9 cellular contexts compared by ENCODE assay signal in the genomic region with DNA sequence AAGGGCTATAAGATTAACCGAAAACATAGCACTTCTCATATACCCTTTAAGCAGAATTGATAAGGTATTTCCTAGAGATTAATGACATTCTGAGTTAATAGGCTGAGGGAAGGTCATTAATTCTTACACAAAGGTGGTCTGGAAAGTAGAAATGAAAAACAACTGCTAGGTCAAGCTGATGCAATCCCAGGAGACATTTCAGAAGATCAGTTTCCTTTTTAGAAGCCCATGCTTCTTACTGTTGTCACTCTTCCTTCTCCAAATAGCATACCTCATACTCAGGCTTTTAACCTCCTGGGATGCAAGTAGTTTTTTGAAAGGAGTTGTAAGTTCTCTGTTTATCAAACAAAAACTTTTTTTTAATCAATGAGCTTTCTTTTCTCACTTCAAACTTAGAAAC. TPM values are rescaled to one million over a fixed set of nuclear protein-coding genes. Genes with fewer than 3 reads are reported as not detected.
DNase-seq lines count a peak whose midpoint lies in the region; ATAC-seq, FAIRE-seq and TF ChIP-seq lines count a peak whose summit lies in the region.
"Had no signal": no experiment of that assay in that cellular context is flagged by ENCODE, and none has a peak within 500 bp of the region (broad histone marks: within the 10 kb centered on the region; RNA-seq: fewer than 3 reads in every experiment).

No MANE protein-coding gene starts in this region.

- FAIRE-seq in A549 (lab: Jason Lieb, UNC): no peak

- no peak for TF ChIP-seq CTCF in A549 (IDR thresholded peaks at IDR 0.05)

- no peak for TF ChIP-seq RAD21 in A549 (conservative IDR thresholded peaks at IDR 0.05 in 1 of 2, IDR thresholded peaks at IDR 0.05 in 1 of 2)

- H3K9me3 ChIP-seq in A549: no peaks in the 10 kb centered on the region

- TF ChIP-seq POLR2A in A549 (IDR thresholded peaks at IDR 0.05; ENCODE audit: low read length): no peak

- H3K36me3 Mint-ChIP-seq in activated naive CD8-positive, alpha-beta T cell: peaks cover 13% of the 10 kb centered on the region

- DNase-seq in A549 (ENCODE audit: low read depth in 1 of 2, low spot score in 1 of 2) (no peak), islet precursor cell (no peak), cerebellar cortex (ENCODE audit: low spot score) (no peak), HuH-7 (ENCODE audit: low spot score) (no peak)
- DNase-seq: NCI-H187 had no signal

- H3K27ac Mint-ChIP-seq in activated naive CD8-positive, alpha-beta T cell: peak overlapping the region; percentile 74

- peaks cover 27% of the 10 kb centered on the region for H3K4me1 ChIP-seq in A549

- no peaks in the 10 kb centered on the region for H3K27me3 Mint-ChIP-seq in activated naive CD8-positive, alpha-beta T cell

- CTCF ChIA-PET in A549 (lab: Yijun Ruan, JAX): interaction anchor here (0.6 to 1.5 kb wide), 3 partner anchors 262 to 297 kb away, joined by 3 to 4 read pairs (median 3); no protein-coding TSS in a partner anchor

- H3K4me3 ChIP-seq in A549: no peak overlapping the region

- no peak for TF ChIP-seq EP300 in A549 (IDR thresholded peaks at IDR 0.05)

- peaks cover 16% of the 10 kb centered on the region for H3K4me1 Mint-ChIP-seq in activated naive CD8-positive, alpha-beta T cell (ENCODE audit: low read depth)

- peaks cover 3% of the 10 kb centered on the region for H3K9me3 Mint-ChIP-seq in activated naive CD8-positive, alpha-beta T cell (ENCODE audit: low read depth)

- ATAC-seq in A549 (no peak), GM19025 (IDR thresholded peaks at IDR 0.05; ENCODE audit: low read depth, unreplicated experiment) (peak; percentile 39), HG03354 (IDR thresholded peaks at IDR 0.05; ENCODE audit: poor library complexity, severe bottlenecking, unreplicated experiment) (peak; percentile 31), GM19035 (IDR thresholded peaks at IDR 0.05; ENCODE audit: unreplicated experiment) (no peak)

- WGBS in A549 (ENCODE audit: missing lambda C conversion rate): 91% methylated on average over 1 of the region's 1 CpG

- H3K4me3 Mint-ChIP-seq in activated naive CD8-positive, alpha-beta T cell: no peak overlapping the region

- peak overlapping the region; percentile 32 to 56; a peak in 4 of 6 replicates for H3K27ac ChIP-seq in A549

- POLR2A ChIA-PET in A549 (lab: Yijun Ruan, JAX): no interaction called here

- peak overlapping the region; percentile 18; the same call in 1 of the 3 replicates for H3K4me2 ChIP-seq in A549

TF ChIP-seq in A549, 52 proteins besides CTCF, POLR2A, EP300 and RAD21:
- TF ChIP-seq KDM5A (IDR thresholded peaks at IDR 0.05) (no peak), RCOR1 (IDR thresholded peaks at IDR 0.05; ENCODE audit: low read depth, low read length) (no peak), CHD4 (IDR thresholded peaks at IDR 0.05; ENCODE audit: borderline replicate concordance) (no peak), MAX (IDR thresholded peaks at IDR 0.05) (no peak), HDAC2 (IDR thresholded peaks at IDR 0.05) (no peak), FOXS1 (CRISPR knock-in tag; IDR thresholded peaks at IDR 0.05) (no peak)
- TF ChIP-seq, protein P1, sequence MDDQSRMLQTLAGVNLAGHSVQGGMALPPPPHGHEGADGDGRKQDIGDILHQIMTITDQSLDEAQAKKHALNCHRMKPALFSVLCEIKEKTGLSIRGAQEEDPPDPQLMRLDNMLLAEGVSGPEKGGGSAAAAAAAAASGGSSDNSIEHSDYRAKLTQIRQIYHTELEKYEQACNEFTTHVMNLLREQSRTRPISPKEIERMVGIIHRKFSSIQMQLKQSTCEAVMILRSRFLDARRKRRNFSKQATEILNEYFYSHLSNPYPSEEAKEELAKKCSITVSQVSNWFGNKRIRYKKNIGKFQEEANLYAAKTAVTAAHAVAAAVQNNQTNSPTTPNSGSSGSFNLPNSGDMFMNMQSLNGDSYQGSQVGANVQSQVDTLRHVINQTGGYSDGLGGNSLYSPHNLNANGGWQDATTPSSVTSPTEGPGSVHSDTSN (IDR thresholded peaks at IDR 0.05): no peak
- TF ChIP-seq, protein P2, sequence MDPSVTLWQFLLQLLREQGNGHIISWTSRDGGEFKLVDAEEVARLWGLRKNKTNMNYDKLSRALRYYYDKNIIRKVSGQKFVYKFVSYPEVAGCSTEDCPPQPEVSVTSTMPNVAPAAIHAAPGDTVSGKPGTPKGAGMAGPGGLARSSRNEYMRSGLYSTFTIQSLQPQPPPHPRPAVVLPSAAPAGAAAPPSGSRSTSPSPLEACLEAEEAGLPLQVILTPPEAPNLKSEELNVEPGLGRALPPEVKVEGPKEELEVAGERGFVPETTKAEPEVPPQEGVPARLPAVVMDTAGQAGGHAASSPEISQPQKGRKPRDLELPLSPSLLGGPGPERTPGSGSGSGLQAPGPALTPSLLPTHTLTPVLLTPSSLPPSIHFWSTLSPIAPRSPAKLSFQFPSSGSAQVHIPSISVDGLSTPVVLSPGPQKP (IDR thresholded peaks at IDR 0.05; ENCODE audit: low read depth, low read length): no peak
TF ChIP-seq in A549: peak in this region for 0.

RNA-seq across cellular contexts. Expression of gene FILIP1L, which starts 8.8 kb away (rescaled TPM):
- polyA plus RNA-seq in A549 (2011; rRNA removed) (0.29 and 0.45 TPM in 2 replicates), A549 (2017; fragmentation: RNase III; extraction: RNeasy Plus Mini Kit Qiagen cat#74134 plus additional on column Dnase treatment) (0.19 to 0.45 TPM (median 0.22 TPM) in 3 replicates)
- polyA plus RNA-seq in A549 (2012; cell fraction: cytosol; rRNA removed): 0.07 and 0.26 TPM in 2 replicates
- 0.06 and 0.12 TPM in 2 replicates for polyA plus RNA-seq in A549 (2012; cell fraction: nucleus; rRNA removed)
- 0.21 and 1.8 TPM in 2 replicates for polyA minus RNA-seq in A549 (2011; rRNA and poly(A)+ RNA removed)

Comparison
In these comparisons a context has a peak if more than half of its experiments do, and no peak if none do; other contexts are left out.
1. ATAC-seq: peak in GM19025 (single experiment) and HG03354 (single experiment); none in A549 (0 of 2) and GM19035 (single experiment).